ENCODE assay signal across 32 cellular contexts in the genomic region with DNA sequence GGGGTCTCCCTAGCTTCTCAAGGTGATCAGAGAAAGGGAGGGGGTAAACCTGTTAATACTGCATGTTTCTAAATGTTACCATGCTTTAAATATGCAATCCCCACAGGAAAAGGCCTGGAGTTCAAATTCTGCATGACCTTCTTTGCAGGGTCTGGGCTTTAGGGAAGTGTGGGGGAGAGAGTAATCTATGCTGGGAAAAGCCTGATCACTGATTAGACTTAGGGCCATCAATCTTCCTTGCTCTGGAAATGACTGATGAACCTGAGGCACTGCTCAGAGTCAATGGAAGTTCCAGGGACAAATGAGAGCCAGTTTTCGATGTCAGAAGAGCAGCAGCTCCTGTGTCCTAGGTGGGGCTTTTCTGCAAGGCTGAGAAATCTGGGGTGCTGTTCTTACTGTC. TPM values are rescaled to one million over a fixed set of nuclear protein-coding genes. Genes with fewer than 3 reads are reported as not detected.
"Had no signal": no experiment of that assay in that cellular context is flagged by ENCODE, and none has a peak within 500 bp of the region (broad histone marks: within the 10 kb centered on the region; RNA-seq: fewer than 3 reads in every experiment).

No MANE protein-coding gene starts in this region.

- H3K36me3 ChIP-seq: ascending aorta, breast epithelium, cardiac muscle cell, colonic mucosa had no signal

- H3K27ac ChIP-seq: ascending aorta, breast epithelium, cardiac muscle cell, colonic mucosa, epithelial cell of prostate had no signal

- ATAC-seq: activated naive CD4-positive, alpha-beta T cell treated with anti-CD3 and anti-CD28 coated beads, Interleukin-2, amount 50 U/mL, for 72 hours; activated T-cell treated with anti-CD3 and anti-CD28 coated beads, Interleukin-2, amount 50 U/mL, for 72 hours; WTC11 had no signal

- H3K4me3 ChIP-seq: ascending aorta, breast epithelium, cardiac muscle cell, colonic mucosa had no signal

- H3K27me3 ChIP-seq: ascending aorta, cardiac muscle cell, colonic mucosa had no signal

- DNase-seq: activated CD4-positive, alpha-beta memory T cell treated with anti-CD3 and anti-CD28 coated beads, Interleukin-2, amount 10 ng/mL, durations not matched to agents 7 days and 5 days; activated CD4-positive, alpha-beta T cell treated with anti-CD3 and anti-CD28 coated beads for 1 hour; activated CD4-positive, alpha-beta T cell treated with anti-CD3 and anti-CD28 coated beads for 4 hours; activated CD4-positive, alpha-beta T cell treated with anti-CD3 and anti-CD28 coated beads, Interleukin-2, amount 10 ng/mL, durations not matched to agents 7 days and 5 days; activated CD4-positive, alpha-beta T cell treated with anti-CD3 and anti-CD28 coated beads, Interleukin-2, amount 50 U/mL, for 4 hours; activated CD8-positive, alpha-beta memory T cell treated with anti-CD3 and anti-CD28 coated beads, Interleukin-2, amount 50 U/mL, for 48 hours; activated gamma-delta T cell; activated naive CD4-positive, alpha-beta T cell; activated naive CD4-positive, alpha-beta T cell treated with anti-CD3 and anti-CD28 coated beads, Interleukin-2, amount 10 ng/mL, durations not matched to agents 7 days and 5 days; activated naive CD8-positive, alpha-beta T cell treated with anti-CD3 and anti-CD28 coated beads, Interleukin-2, amount 10 ng/mL, durations not matched to agents 7 days and 5 days; activated T-cell treated with anti-CD3 and anti-CD28 coated beads for 4 hours; activated T-cell treated with anti-CD3 and anti-CD28 coated beads, Interleukin-2, amount 50 U/mL, for 24 hours; activated T-cell treated with anti-CD3 and anti-CD28 coated beads, Interleukin-2, amount 50 U/mL, for 72 hours; central memory CD4-positive, alpha-beta T cell; cerebellar nuclear complex; colonic mucosa; effector CD8-positive, alpha-beta T cell; foreskin melanocyte; T-helper 2 cell had no signal

- FAIRE-seq: endometrium, endothelial cell of umbilical vein had no signal

- H3K9me3 ChIP-seq: ascending aorta, breast epithelium, colonic mucosa had no signal

- H3K4me1 ChIP-seq: ascending aorta, breast epithelium, colonic mucosa had no signal

RNA-seq across cellular contexts. Expression of gene SPRR1A, which starts 3.2 kb away (rescaled TPM):
- total RNA-seq: activated CD4-positive, alpha-beta memory T cell treated with anti-CD3 and anti-CD28 coated beads, Interleukin-2, amount 10 ng/mL, durations not matched to agents 7 days and 5 days; activated CD4-positive, alpha-beta T cell treated with anti-CD3 and anti-CD28 coated beads, Interleukin-2, amount 10 ng/mL, durations not matched to agents 7 days and 5 days; activated naive CD4-positive, alpha-beta T cell treated with anti-CD3 and anti-CD28 coated beads, Interleukin-2, amount 50 U/mL, for 72 hours; activated naive CD8-positive, alpha-beta T cell treated with anti-CD3 and anti-CD28 coated beads, Interleukin-2, amount 10 ng/mL, durations not matched to agents 7 days and 5 days; activated T-cell treated with anti-CD3 and anti-CD28 coated beads, Interleukin-2, amount 50 U/mL, for 72 hours; ascending aorta; breast epithelium; cardiac muscle cell; colonic mucosa; dermis microvascular lymphatic vessel endothelial cell; endothelial cell of umbilical vein; fibroblast of lung; fibroblast of villous mesenchyme; T-helper 1 cell treated with Interleukin-12 subunit alpha and Interleukin-12 subunit beta and Interleukin-4 antibody, amounts not matched to agents 30 ng/mL and 1 ng/mL, for 36 hours; WTC11 had no signal
- polyA plus RNA-seq: cardiac muscle cell, endothelial cell of umbilical vein, fibroblast of lung had no signal

RNA-seq across cellular contexts. Expression of gene SPRR4, which starts 10.2 kb away (rescaled TPM):
- total RNA-seq: activated CD4-positive, alpha-beta memory T cell treated with anti-CD3 and anti-CD28 coated beads, Interleukin-2, amount 10 ng/mL, durations not matched to agents 7 days and 5 days; activated CD4-positive, alpha-beta T cell treated with anti-CD3 and anti-CD28 coated beads, Interleukin-2, amount 10 ng/mL, durations not matched to agents 7 days and 5 days; activated naive CD4-positive, alpha-beta T cell treated with anti-CD3 and anti-CD28 coated beads, Interleukin-2, amount 50 U/mL, for 72 hours; activated naive CD8-positive, alpha-beta T cell treated with anti-CD3 and anti-CD28 coated beads, Interleukin-2, amount 10 ng/mL, durations not matched to agents 7 days and 5 days; activated T-cell treated with anti-CD3 and anti-CD28 coated beads, Interleukin-2, amount 50 U/mL, for 72 hours; ascending aorta; breast epithelium; cardiac muscle cell; colonic mucosa; dermis microvascular lymphatic vessel endothelial cell; endothelial cell of umbilical vein; esophagus mucosa; fibroblast of lung; fibroblast of villous mesenchyme; T-helper 1 cell treated with Interleukin-12 subunit alpha and Interleukin-12 subunit beta and Interleukin-4 antibody, amounts not matched to agents 30 ng/mL and 1 ng/mL, for 36 hours; WTC11 had no signal
- polyA plus RNA-seq: cardiac muscle cell, endothelial cell of umbilical vein, fibroblast of lung had no signal

RNA-seq across cellular contexts. Expression of gene SPRR3, which starts 20.9 kb away (rescaled TPM):
- total RNA-seq: activated CD4-positive, alpha-beta memory T cell treated with anti-CD3 and anti-CD28 coated beads, Interleukin-2, amount 10 ng/mL, durations not matched to agents 7 days and 5 days; activated CD4-positive, alpha-beta T cell treated with anti-CD3 and anti-CD28 coated beads, Interleukin-2, amount 10 ng/mL, durations not matched to agents 7 days and 5 days; activated naive CD4-positive, alpha-beta T cell treated with anti-CD3 and anti-CD28 coated beads, Interleukin-2, amount 50 U/mL, for 72 hours; activated naive CD8-positive, alpha-beta T cell treated with anti-CD3 and anti-CD28 coated beads, Interleukin-2, amount 10 ng/mL, durations not matched to agents 7 days and 5 days; activated T-cell treated with anti-CD3 and anti-CD28 coated beads, Interleukin-2, amount 50 U/mL, for 72 hours; breast epithelium; cardiac muscle cell; colonic mucosa; dermis microvascular lymphatic vessel endothelial cell; endothelial cell of umbilical vein; fibroblast of lung; fibroblast of villous mesenchyme; T-helper 1 cell treated with Interleukin-12 subunit alpha and Interleukin-12 subunit beta and Interleukin-4 antibody, amounts not matched to agents 30 ng/mL and 1 ng/mL, for 36 hours; WTC11 had no signal
- polyA plus RNA-seq: cardiac muscle cell, endothelial cell of umbilical vein, fibroblast of lung had no signal

RNA-seq across cellular contexts. Expression of gene SPRR5, which starts 33.7 kb away (rescaled TPM):
- total RNA-seq: activated CD4-positive, alpha-beta memory T cell treated with anti-CD3 and anti-CD28 coated beads, Interleukin-2, amount 10 ng/mL, durations not matched to agents 7 days and 5 days; activated CD4-positive, alpha-beta T cell treated with anti-CD3 and anti-CD28 coated beads, Interleukin-2, amount 10 ng/mL, durations not matched to agents 7 days and 5 days; activated naive CD4-positive, alpha-beta T cell treated with anti-CD3 and anti-CD28 coated beads, Interleukin-2, amount 50 U/mL, for 72 hours; activated naive CD8-positive, alpha-beta T cell treated with anti-CD3 and anti-CD28 coated beads, Interleukin-2, amount 10 ng/mL, durations not matched to agents 7 days and 5 days; activated T-cell treated with anti-CD3 and anti-CD28 coated beads, Interleukin-2, amount 50 U/mL, for 72 hours; ascending aorta; breast epithelium; cardiac muscle cell; colonic mucosa; dermis microvascular lymphatic vessel endothelial cell; endothelial cell of umbilical vein; fibroblast of lung; fibroblast of villous mesenchyme; T-helper 1 cell treated with Interleukin-12 subunit alpha and Interleukin-12 subunit beta and Interleukin-4 antibody, amounts not matched to agents 30 ng/mL and 1 ng/mL, for 36 hours; WTC11 had no signal
- polyA plus RNA-seq: cardiac muscle cell, endothelial cell of umbilical vein, fibroblast of lung had no signal

RNA-seq across cellular contexts. Expression of gene SPRR1B, which starts 50.3 kb away (rescaled TPM):
- total RNA-seq: activated CD4-positive, alpha-beta memory T cell treated with anti-CD3 and anti-CD28 coated beads, Interleukin-2, amount 10 ng/mL, durations not matched to agents 7 days and 5 days; activated CD4-positive, alpha-beta T cell treated with anti-CD3 and anti-CD28 coated beads, Interleukin-2, amount 10 ng/mL, durations not matched to agents 7 days and 5 days; activated naive CD4-positive, alpha-beta T cell treated with anti-CD3 and anti-CD28 coated beads, Interleukin-2, amount 50 U/mL, for 72 hours; activated naive CD8-positive, alpha-beta T cell treated with anti-CD3 and anti-CD28 coated beads, Interleukin-2, amount 10 ng/mL, durations not matched to agents 7 days and 5 days; activated T-cell treated with anti-CD3 and anti-CD28 coated beads, Interleukin-2, amount 50 U/mL, for 72 hours; ascending aorta; breast epithelium; cardiac muscle cell; colonic mucosa; dermis microvascular lymphatic vessel endothelial cell; endothelial cell of umbilical vein; fibroblast of lung; fibroblast of villous mesenchyme; T-helper 1 cell treated with Interleukin-12 subunit alpha and Interleukin-12 subunit beta and Interleukin-4 antibody, amounts not matched to agents 30 ng/mL and 1 ng/mL, for 36 hours; WTC11 had no signal
- polyA plus RNA-seq: cardiac muscle cell, endothelial cell of umbilical vein, fibroblast of lung had no signal
